Comparison of ENCODE assay signal across 8 cellular contexts in genomic region chr12:118376089-118377004, GRCh38. TPM values are rescaled to one million over a fixed set of nuclear protein-coding genes. Genes with fewer than 3 reads are reported as not detected.
A peak's percentile ranks its signal among the peaks of the same experiment; 100 is the strongest.
DNase-seq lines count a peak whose midpoint lies in the region; ATAC-seq lines count a peak whose summit lies in the region.

TSS of gene SUDS3 (plus strand) at chr12:118376555. CDS start at chr12:118376692, 137 bp downstream.

- H3K4me3 Mint-ChIP-seq in naive thymus-derived CD8-positive, alpha-beta T cell, result peak within 1 kb of the TSS; percentile 90 to 99 (median 97)
- H3K4me3 Mint-ChIP-seq in stimulated activated naive B cell treated with anti-CD40 and anti-IgM and Interleukin-4, amounts not matched to agents 10 μg/mL and 1 μg/mL and 100 μg/mL, for 72 hours, result peak within 1 kb of the TSS; percentile 94

- DNase-seq in Ammon's horn (ENCODE audit: low spot score) (peak; percentile 88), LoVo (ENCODE audit: low spot score) (peak; percentile 94), SHP77 (lab: John Stamatoyannopoulos, UW) (peak; percentile 80 to 87), fibroblast of peridontal ligament (ENCODE audit: extremely low read depth) (peak; percentile 78)
- DNase-seq in activated effector memory CD4-positive, alpha-beta T cell treated with Interleukin-2 at 50 U/mL for 16 hours, result peak; percentile 90
- peak; percentile 84 to 100 (median 94) for DNase-seq in naive thymus-derived CD8-positive, alpha-beta T cell
- peak; percentile 87 for DNase-seq in stimulated activated naive B cell treated with anti-CD40 and anti-IgM and Interleukin-4, amounts not matched to agents 10 μg/mL and 1 μg/mL and 100 μg/mL, for 72 hours

- no peaks in the 10 kb centered on the region for H3K27me3 Mint-ChIP-seq in naive thymus-derived CD8-positive, alpha-beta T cell
- peaks cover 0 to 8% of the 10 kb centered on the region in 2 donors for H3K27me3 Mint-ChIP-seq in stimulated activated naive B cell treated with anti-CD40 and anti-IgM and Interleukin-4, amounts not matched to agents 10 μg/mL and 1 μg/mL and 100 μg/mL, for 72 hours

- POLR2A ChIA-PET in naive thymus-derived CD8-positive, alpha-beta T cell (lab: Charles Lee), result interaction anchor here (0.6 to 3.1 kb wide), 8 partner anchors 10 to 1291 kb away, joined by 3 to 46 read pairs (median 7); partner anchors contain the start of gene PEBP1

- peak within 1 kb of the TSS; percentile 98 to 100 (median 99) for H3K27ac Mint-ChIP-seq in naive thymus-derived CD8-positive, alpha-beta T cell
- peak within 1 kb of the TSS; percentile 100 for H3K27ac Mint-ChIP-seq in stimulated activated naive B cell treated with anti-CD40 and anti-IgM and Interleukin-4, amounts not matched to agents 10 μg/mL and 1 μg/mL and 100 μg/mL, for 72 hours

- H3K36me3 Mint-ChIP-seq in naive thymus-derived CD8-positive, alpha-beta T cell, result peaks cover 0 to 16% (median 4%) of the 10 kb centered on the region in 3 donors
- H3K36me3 Mint-ChIP-seq in stimulated activated naive B cell treated with anti-CD40 and anti-IgM and Interleukin-4, amounts not matched to agents 10 μg/mL and 1 μg/mL and 100 μg/mL, for 72 hours, result peaks cover 8 to 10% of the 10 kb centered on the region in 2 donors

- peaks cover 18 to 49% (median 42%) of the 10 kb centered on the region in 4 donors for H3K4me1 Mint-ChIP-seq in naive thymus-derived CD8-positive, alpha-beta T cell
- peaks cover 14 to 29% of the 10 kb centered on the region in 2 donors for H3K4me1 Mint-ChIP-seq in stimulated activated naive B cell treated with anti-CD40 and anti-IgM and Interleukin-4, amounts not matched to agents 10 μg/mL and 1 μg/mL and 100 μg/mL, for 72 hours

- H3K9me3 Mint-ChIP-seq in naive thymus-derived CD8-positive, alpha-beta T cell, result no peaks in the 10 kb centered on the region
- no peaks in the 10 kb centered on the region for H3K9me3 Mint-ChIP-seq in stimulated activated naive B cell treated with anti-CD40 and anti-IgM and Interleukin-4, amounts not matched to agents 10 μg/mL and 1 μg/mL and 100 μg/mL, for 72 hours

- peak; percentile 22 for ATAC-seq in GM19351 (IDR thresholded peaks at IDR 0.05; ENCODE audit: unreplicated experiment)
- ATAC-seq in naive thymus-derived CD8-positive, alpha-beta T cell, result peak; percentile 22 to 29
- ATAC-seq in stimulated activated naive B cell treated with anti-CD40 and anti-IgM and Interleukin-4, amounts not matched to agents 10 μg/mL and 1 μg/mL and 100 μg/mL, for 72 hours (replicated peaks), result peak; percentile 28 to 49

RNA-seq across cellular contexts. Expression of gene SUDS3, which starts in this region (rescaled TPM):
- 10 to 100 TPM; 29.8 to 31.7 TPM for total RNA-seq in naive thymus-derived CD8-positive, alpha-beta T cell
- polyA plus RNA-seq in naive thymus-derived CD8-positive, alpha-beta T cell, result 10 to 100 TPM; 10.7 to 13.9 (median 13.7) TPM

Comparison
In these comparisons a context has a peak if more than half of its experiments do, and no peak if none do; other contexts are left out.
1. Peak in every context shown above with its lines: DNase-seq and ATAC-seq.